1 cellular context compared by ENCODE assay signal in the genomic region with DNA sequence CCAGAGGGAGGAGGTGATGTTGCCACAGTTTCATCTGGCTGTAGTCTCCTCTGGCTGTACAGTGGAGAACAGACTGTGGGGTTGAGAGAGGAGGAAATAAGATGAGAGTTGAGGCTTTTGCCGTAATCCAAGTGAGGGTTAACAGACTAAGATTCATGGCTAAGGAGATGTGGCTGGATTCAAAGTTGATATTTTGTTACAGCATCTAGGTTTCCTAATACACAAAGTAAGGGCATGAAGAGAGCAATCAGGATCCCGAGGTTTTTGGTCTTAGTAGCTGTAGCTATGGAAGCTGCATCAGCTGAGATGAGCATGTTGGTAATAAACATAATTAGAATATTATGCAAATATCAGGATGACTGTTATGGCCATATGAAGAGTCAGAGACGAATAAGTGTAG.
TF ChIP-seq lines count a peak whose summit lies in the region.

No MANE protein-coding gene starts in this region.

TF ChIP-seq in GM12878, 131 proteins besides CTCF, POLR2A, EP300 and RAD21:
- no peak for TF ChIP-seq MYC (IDR thresholded peaks at IDR 0.05; ENCODE audit: insufficient read depth, insufficient read length, insufficient replicate concordance, low read length, severe bottlenecking)
- no peak for TF ChIP-seq NFIC (IDR thresholded peaks at IDR 0.05; ENCODE audit: low read depth, low read length)
- TF ChIP-seq HDAC6 (IDR thresholded peaks at IDR 0.05; ENCODE audit: unreplicated experiment): no peak
